Comparison of ENCODE assay signal across 22 cellular contexts in genomic region chr12:75771023-75771422, GRCh38.
"Had no signal": no experiment of that assay in that cellular context is flagged by ENCODE, and none has a peak within 500 bp of the region (broad histone marks: within the 10 kb centered on the region; RNA-seq: fewer than 3 reads in every experiment).

No MANE protein-coding gene starts in this region.

- ATAC-seq: foreskin keratinocyte; gastroesophageal sphincter; heart left ventricle; left cardiac atrium; left lung; left ventricle myocardium superior; lower lobe of right lung; naive thymus-derived CD4-positive, alpha-beta T cell had no signal

- H2AFZ ChIP-seq: hepatocyte had no signal

- H3K27me3 ChIP-seq: dorsolateral prefrontal cortex, esophagus muscularis mucosa, foreskin keratinocyte, gastroesophageal sphincter, heart left ventricle, hepatocyte, left lung had no signal

- FAIRE-seq: colon, endothelial cell of umbilical vein, frontal cortex, islet of Langerhans, keratinocyte had no signal

- H3K9me3 ChIP-seq: esophagus muscularis mucosa, gastroesophageal sphincter, heart left ventricle, left lung, lower lobe of right lung had no signal

- H3K4me1 ChIP-seq: gastroesophageal sphincter, heart left ventricle, left lung had no signal

- H3K27ac Mint-ChIP-seq: naive thymus-derived CD4-positive, alpha-beta T cell had no signal

- H3K4me2 ChIP-seq: hepatocyte had no signal

- H3K36me3 Mint-ChIP-seq: naive thymus-derived CD4-positive, alpha-beta T cell had no signal

- H3K4me3 Mint-ChIP-seq: naive thymus-derived CD4-positive, alpha-beta T cell had no signal

- DNase-seq: dermis blood vessel endothelial cell; dorsolateral prefrontal cortex; effector CD4-positive, alpha-beta T cell; effector memory CD4-positive, alpha-beta T cell; foreskin keratinocyte; heart left ventricle; left cardiac atrium; left lung; left ventricle myocardium superior; lower lobe of right lung; mesenchymal stem cell; midbrain; naive thymus-derived CD4-positive, alpha-beta T cell had no signal

- H3K79me2 ChIP-seq: hepatocyte had no signal

- H3K4me3 ChIP-seq: coronary artery, dorsolateral prefrontal cortex, esophagus muscularis mucosa, gastroesophageal sphincter, heart left ventricle, hepatocyte, left lung, lower lobe of right lung had no signal

- H3K36me3 ChIP-seq: esophagus muscularis mucosa, gastroesophageal sphincter, heart left ventricle, left lung, lower lobe of right lung had no signal

- H3K27ac ChIP-seq: coronary artery, dorsolateral prefrontal cortex, esophagus muscularis mucosa, foreskin keratinocyte, gastroesophageal sphincter, heart left ventricle, hepatocyte, left lung, lower lobe of right lung had no signal
